ENCODE assay signal across 10 cellular contexts in the genomic region with DNA sequence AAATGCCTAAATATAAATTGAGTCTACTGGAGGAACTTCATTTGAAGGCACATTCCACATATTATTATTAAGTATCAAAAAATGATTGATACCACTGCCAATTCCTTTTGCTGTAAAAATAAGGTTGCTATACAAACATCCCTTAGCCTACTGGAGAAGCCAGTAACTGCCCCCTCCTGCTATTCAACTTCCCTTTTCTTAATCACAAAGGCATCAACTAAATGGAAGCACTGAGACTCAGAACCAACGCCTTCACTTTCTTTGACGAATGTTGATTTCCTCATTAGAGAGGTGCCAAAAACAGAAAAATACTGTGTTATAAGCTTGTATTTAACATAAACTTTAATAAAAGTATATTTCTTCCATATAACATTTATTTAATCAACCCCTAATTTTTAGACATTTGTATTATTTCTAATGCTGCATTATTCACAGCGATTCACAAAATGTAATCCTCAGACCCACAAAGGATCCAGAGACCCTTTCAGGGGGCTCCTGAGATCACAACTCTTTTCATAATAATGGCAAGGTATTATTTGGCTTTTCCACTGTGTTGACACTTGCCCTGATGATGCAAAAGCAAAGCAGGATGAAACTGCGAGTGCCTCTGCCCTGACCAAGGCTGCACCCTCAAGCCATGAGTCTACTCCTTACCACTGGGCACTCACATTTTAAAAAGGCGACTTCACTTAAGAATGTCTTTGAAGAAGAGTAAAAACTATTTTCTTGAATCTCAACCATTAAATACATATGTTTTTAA. TPM values are rescaled to one million over a fixed set of nuclear protein-coding genes. Genes with fewer than 3 reads are reported as not detected.
DNase-seq lines count a peak whose midpoint lies in the region; ATAC-seq, FAIRE-seq and TF ChIP-seq lines count a peak whose summit lies in the region.
"Had no signal": no experiment of that assay in that cellular context is flagged by ENCODE, and none has a peak within 500 bp of the region (broad histone marks: within the 10 kb centered on the region; RNA-seq: fewer than 3 reads in every experiment).

No MANE protein-coding gene starts in this region.

- CTCF ChIA-PET in activated B cell treated with CpG ODN at 0.5 μM for 24 hours (lab: Charles Lee), result interaction anchor here (0.8 to 1.5 kb wide), 2 partner anchors 33 to 47 kb away, joined by 3 read pairs; no protein-coding TSS in a partner anchor

- no peak for TF ChIP-seq POLR2A in right lobe of liver (IDR thresholded peaks at IDR 0.05)

- peak overlapping the region; percentile 83 for H3K4me2 ChIP-seq in DOHH2 (ENCODE audit: low read length)

- H3K27me3 Mint-ChIP-seq in activated B cell treated with CpG ODN at 0.5 μM for 24 hours, result no peaks in the 10 kb centered on the region

- H3K4me1 ChIP-seq in DOHH2 (ENCODE audit: control insufficient read depth, low read length) (peaks cover 92% of the 10 kb centered on the region), right lobe of liver (peaks cover 0 to 55% (median 14%) of the 10 kb centered on the region in 4 donors), small intestine (ENCODE audit: control insufficient read depth in 2 of 2, insufficient read depth in 1 of 2, low read depth in 1 of 2, low read length in 1 of 2) (peaks cover 6 to 12% of the 10 kb centered on the region in 2 donors)
- H3K4me1 ChIP-seq: uterus had no signal

- H3K4me3 Mint-ChIP-seq in activated B cell treated with CpG ODN at 0.5 μM for 24 hours, result peak overlapping the region; percentile 57

- H3K27me3 ChIP-seq in DOHH2 (ENCODE audit: control insufficient read depth, low read length) (no peaks in the 10 kb centered on the region), HL-60 (ENCODE audit: insufficient read depth, poor library complexity, severe bottlenecking) (no peaks in the 10 kb centered on the region), right lobe of liver (no peaks in the 10 kb centered on the region), small intestine (ENCODE audit: control insufficient read depth in 2 of 2, insufficient read depth in 2 of 2, low read length in 2 of 2) (no peaks in the 10 kb centered on the region)
- H3K27me3 ChIP-seq: uterus had no signal

- peak; percentile 70 for ATAC-seq in activated B cell treated with CpG ODN at 0.5 μM for 24 hours (ENCODE audit: low read depth)
- ATAC-seq in right lobe of liver, result peak; percentile 85 to 90 (median 88)

- TF ChIP-seq CTCF in DOHH2 (IDR thresholded peaks at IDR 0.05; ENCODE audit: low read depth, low read length, poor library complexity, severe bottlenecking), result no peak
- no peak for TF ChIP-seq CTCF in HL-60 (IDR thresholded peaks at IDR 0.05; ENCODE audit: insufficient read depth, low read length)
- no peak for TF ChIP-seq CTCF in activated B cell treated with CpG ODN at 0.5 μM for 24 hours (IDR thresholded peaks at IDR 0.05)
- TF ChIP-seq CTCF in right lobe of liver (IDR thresholded peaks at IDR 0.05), result no peak

- H3K9me3 Mint-ChIP-seq in activated B cell treated with CpG ODN at 0.5 μM for 24 hours, result no peaks in the 10 kb centered on the region

- H3K4me3 ChIP-seq in DOHH2 (ENCODE audit: low read length) (peak overlapping the region; percentile 70), HL-60 (replicated peaks; ENCODE audit: insufficient read depth, low read length) (no peak overlapping the region), right lobe of liver (peak overlapping the region in 1 of 3 donors; percentile 30), small intestine (ENCODE audit: low read depth in 1 of 2, low read length in 2 of 2) (no peak overlapping the region)
- H3K4me3 ChIP-seq: uterus had no signal

- no peaks in the 10 kb centered on the region for H3K9me2 ChIP-seq in DOHH2 (replicated peaks; ENCODE audit: control insufficient read depth, low read length)

- peaks cover 68% of the 10 kb centered on the region for H3F3A ChIP-seq in DOHH2 (ENCODE audit: control insufficient read depth, insufficient read depth)

- H3K36me3 ChIP-seq in DOHH2 (ENCODE audit: control insufficient read depth, low read length), result peaks cover 73% of the 10 kb centered on the region
- H3K36me3 ChIP-seq in right lobe of liver, result no peaks in the 10 kb centered on the region
- no peaks in the 10 kb centered on the region for H3K36me3 ChIP-seq in small intestine (ENCODE audit: control insufficient read depth in 2 of 2, insufficient read depth in 2 of 2, low read length in 2 of 2)
- H3K36me3 ChIP-seq: uterus had no signal

- H3K4me1 Mint-ChIP-seq in activated B cell treated with CpG ODN at 0.5 μM for 24 hours, result peaks cover 76% of the 10 kb centered on the region

- H3K27ac ChIP-seq in DOHH2 (ENCODE audit: low read depth, low read length) (peak overlapping the region; percentile 97), HL-60 (replicated peaks) (peak overlapping the region; percentile 92), right lobe of liver (peak overlapping the region in 2 of 3 donors; percentile 66 to 82), small intestine (ENCODE audit: low read depth in 1 of 2, low read length in 1 of 2) (peak overlapping the region in 1 of 2 donors; percentile 55)
- H3K27ac ChIP-seq: uterus had no signal

- no peak for FAIRE-seq in RCC 7860 (lab: Jason Lieb, UNC)
- no peak for FAIRE-seq in small intestine (lab: Jason Lieb, UNC)

- no peaks in the 10 kb centered on the region for H3K9me3 ChIP-seq in DOHH2 (ENCODE audit: control insufficient read depth, insufficient read depth, low read length)
- no peaks in the 10 kb centered on the region for H3K9me3 ChIP-seq in right lobe of liver
- no peaks in the 10 kb centered on the region for H3K9me3 ChIP-seq in small intestine (ENCODE audit: control insufficient read depth, low read depth)
- H3K9me3 ChIP-seq: uterus had no signal

- no peaks in the 10 kb centered on the region for H4K20me1 ChIP-seq in DOHH2 (ENCODE audit: control insufficient read depth, insufficient read depth, low read depth, low read length)

- H3K79me2 ChIP-seq in DOHH2 (ENCODE audit: control insufficient read depth, low read length), result peaks cover 93% of the 10 kb centered on the region

- POLR2A ChIA-PET in activated B cell treated with CpG ODN at 0.5 μM for 24 hours (lab: Charles Lee), result interaction anchor here (0.7 to 5.4 kb wide), 2 partner anchors 10 to 15 kb away, joined by 3 to 59 read pairs; a partner anchor contains a TSS

- H3K36me3 Mint-ChIP-seq in activated B cell treated with CpG ODN at 0.5 μM for 24 hours (ENCODE audit: low read depth), result peaks cover 46% of the 10 kb centered on the region

- peak overlapping the region; percentile 81 for H3K27ac Mint-ChIP-seq in activated B cell treated with CpG ODN at 0.5 μM for 24 hours

- DNase-seq in HL-60 (ENCODE audit: low read depth in 1 of 2, low spot score in 1 of 2), result peak in 1 of 2 experiments; percentile 76
- no peak for DNase-seq in activated B cell treated with CpG ODN at 0.5 μM for 24 hours
- DNase-seq in right lobe of liver, result peak in 1 of 3 donors; percentile 67
- DNase-seq in RCC 7860 (ENCODE audit: low spot score), result no peak
- no peak for DNase-seq in NCI-H1436 (lab: John Stamatoyannopoulos, UW)
- no peak for DNase-seq in NCI-H2029 treated with DMSO at 0.1 percent for 48 hours (lab: John Stamatoyannopoulos, UW)
- DNase-seq in small intestine, result no peak
- DNase-seq: right cardiac atrium, uterus had no signal

- intact Hi-C loops in activated B cell treated with CpG ODN at 0.5 μM for 24 hours (cut with micrococcal nuclease) (loop anchor here (1.0 kb wide), 2 partner anchors 10 to 11 kb away; no protein-coding TSS in a partner anchor), right lobe of liver (cut with DNase I) (no loop called here)

- 25% methylated on average over 5 of the region's 5 CpGs for WGBS in right lobe of liver (ENCODE audit: insufficient coverage, low coverage, low lambda C conversion rate, missing lambda C conversion rate)
- WGBS in small intestine, 3 donors, result 38 to 50% (median 41%) methylated on average over 5 of the region's 5 CpGs

RNA-seq across cellular contexts. Expression of a gene that starts 11.6 kb away (rescaled TPM):
- 129 and 136 TPM in 2 replicates for total RNA-seq in activated B cell treated with CpG ODN at 0.5 μM for 24 hours
- 10 to 100 TPM; 24.1 to 35.4 (median 31.0) TPM for total RNA-seq in right lobe of liver
- 10 to 100 TPM; 34.3 to 40.8 (median 38.0) TPM for polyA plus RNA-seq in small intestine

RNA-seq across cellular contexts. Expression of a gene that starts 53.8 kb away (rescaled TPM):
- total RNA-seq in activated B cell treated with CpG ODN at 0.5 μM for 24 hours, result 8.6 and 9.0 TPM in 2 replicates
- 1 to 10 TPM; 3.8 to 6.9 (median 4.6) TPM for total RNA-seq in right lobe of liver
- polyA plus RNA-seq in small intestine, result 10 to 100 TPM in 2 of 3 donors, 1 to 10 TPM in 1; 9.1 to 13.9 (median 12.2) TPM
